In the genomic region with DNA sequence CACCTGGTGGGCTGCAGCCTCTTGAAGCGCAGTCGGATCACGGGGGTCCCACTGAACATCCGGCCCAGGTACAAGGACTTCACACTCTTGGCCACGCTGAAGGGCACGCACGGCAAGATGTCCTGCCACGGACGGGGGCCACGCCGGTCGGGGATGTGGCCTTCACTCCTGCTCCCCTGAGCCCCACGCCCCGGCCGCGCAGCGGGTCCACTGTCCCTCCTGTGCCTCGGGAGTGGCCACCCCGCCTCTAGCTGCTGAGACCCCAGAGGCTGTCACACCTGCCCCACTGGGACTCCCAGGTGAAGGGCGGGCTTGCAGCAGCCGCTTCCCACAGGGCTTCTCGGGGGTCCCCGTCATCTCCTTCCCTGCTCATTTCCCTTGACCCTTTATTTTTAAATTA, we compare ENCODE assay signal across 13 cellular contexts. TPM values are rescaled to one million over a fixed set of nuclear protein-coding genes. Genes with fewer than 3 reads are reported as not detected.
DNase-seq lines count a peak whose midpoint lies in the region; ATAC-seq, FAIRE-seq and TF ChIP-seq lines count a peak whose summit lies in the region.
"Had no signal": no experiment of that assay in that cellular context is flagged by ENCODE, and none has a peak within 500 bp of the region (broad histone marks: within the 10 kb centered on the region; RNA-seq: fewer than 3 reads in every experiment).

No MANE protein-coding gene starts in this region.

- POLR2A ChIA-PET in IMR-90 (lab: Charles Lee; ENCODE audit: unreplicated experiment) = no interaction called here

- intact Hi-C loops in IMR-90 (cut with micrococcal nuclease) (no loop called here), kidney (cut with DNase I) (no loop called here), gastrocnemius medialis (cut with DNase I; ENCODE audit: low total_unique reads) (loop anchor here (10.0 kb wide), 1 partner anchor 302 kb away; a partner anchor contains a TSS)

- dilution Hi-C loops in IMR-90 (cut with HindIII; ENCODE audit: low sequenced_read_pairs, unreplicated experiment) = no loop called here

- no peak overlapping the region for H2BK120ac ChIP-seq in IMR-90 (ENCODE audit: low read depth, low read length)

- peak overlapping the region; percentile 63 for H2AFZ ChIP-seq in IMR-90 (replicated peaks; ENCODE audit: low read length, poor library complexity)
- H2AFZ ChIP-seq: GM23248 had no signal

- H3K27ac ChIP-seq in IMR-90 (ENCODE audit: insufficient read depth, low read length) (no peak overlapping the region), kidney (ENCODE audit: low read depth in 2 of 2, low read length in 2 of 2) (no peak overlapping the region), gastrocnemius medialis (peak overlapping the region in 3 of 4 donors; percentile 27 to 60 (median 33))
- H3K27ac ChIP-seq: GM23248 had no signal

- no peak overlapping the region for H3K4me3 ChIP-seq in IMR-90 (ENCODE audit: insufficient read depth, low read depth, low read length)
- no peak overlapping the region for H3K4me3 ChIP-seq in kidney (ENCODE audit: low read length in 2 of 2)
- no peak overlapping the region for H3K4me3 ChIP-seq in gastrocnemius medialis
- H3K4me3 ChIP-seq: GM23248 had no signal

- H3K27me3 ChIP-seq in IMR-90 (ENCODE audit: control insufficient read depth, insufficient read depth, low read length) (no peaks in the 10 kb centered on the region), gastrocnemius medialis (no peaks in the 10 kb centered on the region)

- peak overlapping the region; percentile 72 for H2AK9ac ChIP-seq in IMR-90 (replicated peaks; ENCODE audit: low read depth, low read length, poor library complexity)

- no peak overlapping the region for H3K18ac ChIP-seq in IMR-90 (ENCODE audit: low read depth, low read length)

- H3K9me3 ChIP-seq in IMR-90 (ENCODE audit: control insufficient read depth, insufficient read depth, low read length) (no peaks in the 10 kb centered on the region), kidney (ENCODE audit: control insufficient read depth in 1 of 2, low read length in 2 of 2) (no peaks in the 10 kb centered on the region), gastrocnemius medialis (no peaks in the 10 kb centered on the region)
- H3K9me3 ChIP-seq: Caco-2 had no signal

- H3K9me1 ChIP-seq in IMR-90 (ENCODE audit: insufficient read depth, low read length) = peaks cover 16% of the 10 kb centered on the region; the same call in 1 of the 2 replicates

- H3K4me1 Mint-ChIP-seq in activated T-helper 17 cell treated with anti-CD3 and anti-CD28 coated beads, Interleukin-2, amount 50 U/mL, for 72 hours = peaks cover 5% of the 10 kb centered on the region
- H3K4me1 Mint-ChIP-seq: CD8-positive, alpha-beta memory T cell had no signal

- peaks cover 24 to 73% of the 10 kb centered on the region in 2 experiments for H3K79me1 ChIP-seq in IMR-90 (ENCODE audit: low read depth in 1 of 2, low read length in 2 of 2)

- in situ Hi-C loops in IMR-90 (cut with MboI; ENCODE audit: low sequenced_read_pairs) (no loop called here), gastrocnemius medialis (cut with MboI; ENCODE audit: low sequenced_read_pairs in 4 of 4) (no loop called here)

- H3K9me3 Mint-ChIP-seq in activated T-helper 17 cell treated with anti-CD3 and anti-CD28 coated beads, Interleukin-2, amount 50 U/mL, for 72 hours = no peaks in the 10 kb centered on the region
- H3K9me3 Mint-ChIP-seq: CD8-positive, alpha-beta memory T cell; IgD-negative memory B cell had no signal

- no peak overlapping the region for H2BK20ac ChIP-seq in IMR-90 (ENCODE audit: low read depth, low read length)

- CTCF ChIA-PET in IMR-90 (lab: Yijun Ruan, JAX) = no interaction called here

- no peak overlapping the region for H3K56ac ChIP-seq in IMR-90 (ENCODE audit: extremely low read depth, insufficient read depth, low read length)

- H4K5ac ChIP-seq in IMR-90 (ENCODE audit: low read depth, low read length) = no peak overlapping the region

- DNase-seq in IMR-90 = no peak
- DNase-seq in RPMI8226 = peak; percentile 2
- peak; percentile 72 for DNase-seq in kidney
- no peak for DNase-seq in gastrocnemius medialis
- DNase-seq: Caco-2; CD8-positive, alpha-beta memory T cell; GF-D8; GM23248 had no signal

- no peak overlapping the region for H2BK5ac ChIP-seq in IMR-90 (ENCODE audit: low read depth, low read length, poor library complexity, severe bottlenecking)

- no peak overlapping the region for H3K4me3 Mint-ChIP-seq in activated T-helper 17 cell treated with anti-CD3 and anti-CD28 coated beads, Interleukin-2, amount 50 U/mL, for 72 hours
- H3K4me3 Mint-ChIP-seq: CD14-positive monocyte; CD8-positive, alpha-beta memory T cell; IgD-negative memory B cell had no signal

- H3K23ac ChIP-seq in IMR-90 (ENCODE audit: low read depth, low read length) = no peak overlapping the region

- H3K4me2 ChIP-seq in IMR-90 (ENCODE audit: low read depth, low read length) = no peak overlapping the region

- H3K27ac Mint-ChIP-seq in activated T-helper 17 cell treated with anti-CD3 and anti-CD28 coated beads, Interleukin-2, amount 50 U/mL, for 72 hours = no peak overlapping the region
- H3K27ac Mint-ChIP-seq: IgD-negative memory B cell had no signal

- H4K91ac ChIP-seq in IMR-90 (ENCODE audit: insufficient read depth, low read depth, low read length) = no peak overlapping the region

- H4K20me1 ChIP-seq in IMR-90 (ENCODE audit: insufficient read depth, low read length) = peaks cover 25% of the 10 kb centered on the region

- BruUV-seq in IMR-90 (replicated peaks; lab: Mats Ljungman, UMichigan) = no TSS peak

- TF ChIP-seq CTCF in IMR-90 (conservative IDR thresholded peaks at IDR 0.05; ENCODE audit: low read depth, low read length) (no peak), kidney (IDR thresholded peaks at IDR 0.05; ENCODE audit: borderline replicate concordance, extremely low read depth, insufficient read depth) (no peak), gastrocnemius medialis (IDR thresholded peaks at IDR 0.05 in 4 of 5, conservative IDR thresholded peaks at IDR 0.05 in 1 of 5) (no peak)

- FAIRE-seq in kidney (lab: Jason Lieb, UNC) = no peak

- H3K4ac ChIP-seq in IMR-90 (ENCODE audit: low read depth, low read length) = 0 out of 2 replicates have a peak overlapping the region, but pooled peaks have one; percentile 15

- H3K36me3 ChIP-seq in IMR-90 (ENCODE audit: control insufficient read depth, insufficient read depth, low read length) (peaks cover 59% of the 10 kb centered on the region), kidney (ENCODE audit: control insufficient read depth in 1 of 2, insufficient read depth in 2 of 2, low read length in 2 of 2) (peaks cover 0 to 6% of the 10 kb centered on the region in 2 donors), gastrocnemius medialis (peaks cover 0 to 43% of the 10 kb centered on the region in 2 donors)

- H4K8ac ChIP-seq in IMR-90 (ENCODE audit: low read depth in 2 of 2, low read length in 2 of 2) = no peak overlapping the region

- H3K4me1 ChIP-seq in IMR-90 (ENCODE audit: control insufficient read depth, insufficient read depth, low read length) = peaks cover 12% of the 10 kb centered on the region
- peaks cover 4 to 8% of the 10 kb centered on the region in 2 donors for H3K4me1 ChIP-seq in kidney (ENCODE audit: control insufficient read depth in 1 of 2, insufficient read depth in 1 of 2, low read depth in 1 of 2, low read length in 2 of 2)
- peaks cover 9 to 10% of the 10 kb centered on the region in 2 donors for H3K4me1 ChIP-seq in gastrocnemius medialis

- no peak for TF ChIP-seq RAD21 in IMR-90 (IDR thresholded peaks at IDR 0.05; ENCODE audit: low read length)

- H2AK5ac ChIP-seq in IMR-90 (ENCODE audit: low read depth, low read length) = no peak overlapping the region

- H3K36me3 Mint-ChIP-seq in activated T-helper 17 cell treated with anti-CD3 and anti-CD28 coated beads, Interleukin-2, amount 50 U/mL, for 72 hours (ENCODE audit: low read depth) = no peaks in the 10 kb centered on the region
- H3K36me3 Mint-ChIP-seq: IgD-negative memory B cell had no signal

- 97% methylated on average over 13 of the region's 23 CpGs; no CpG with 5 or more reads in 1 of the 2 experiments for WGBS in IMR-90 (ENCODE audit: extremely low coverage in 2 of 2, insufficient read length in 1 of 2), 2 experiments

- no peak overlapping the region for H3K14ac ChIP-seq in IMR-90 (replicated peaks; ENCODE audit: low read depth, low read length)

- TF ChIP-seq POLR2A in IMR-90 (IDR thresholded peaks at IDR 0.05; ENCODE audit: low read depth, low read length) (no peak), gastrocnemius medialis (IDR thresholded peaks at IDR 0.05) (no peak)

- H3K27me3 Mint-ChIP-seq in activated T-helper 17 cell treated with anti-CD3 and anti-CD28 coated beads, Interleukin-2, amount 50 U/mL, for 72 hours = no peaks in the 10 kb centered on the region
- H3K27me3 Mint-ChIP-seq: IgD-negative memory B cell had no signal

- H3K9ac ChIP-seq in IMR-90 (ENCODE audit: low read depth, low read length) (no peak overlapping the region), kidney (ENCODE audit: low read length in 2 of 2) (no peak overlapping the region)
- H3K9ac ChIP-seq: GM23248 had no signal

- H2BK15ac ChIP-seq in IMR-90 (ENCODE audit: low read depth, low read length) = no peak overlapping the region

- no peak for ATAC-seq in IMR-90 (ENCODE audit: low read depth)
- no peak for ATAC-seq in gastrocnemius medialis
- no peak for ATAC-seq in activated T-helper 17 cell treated with anti-CD3 and anti-CD28 coated beads, Interleukin-2, amount 50 U/mL, for 72 hours (replicated peaks)
- ATAC-seq in GM18517 (IDR thresholded peaks at IDR 0.05; ENCODE audit: unreplicated experiment) = no peak
- ATAC-seq: HCT116 had no signal

TF ChIP-seq in IMR-90, 13 proteins besides CTCF, POLR2A, EP300 and RAD21 (continues in another document):
- TF ChIP-seq, protein P1, sequence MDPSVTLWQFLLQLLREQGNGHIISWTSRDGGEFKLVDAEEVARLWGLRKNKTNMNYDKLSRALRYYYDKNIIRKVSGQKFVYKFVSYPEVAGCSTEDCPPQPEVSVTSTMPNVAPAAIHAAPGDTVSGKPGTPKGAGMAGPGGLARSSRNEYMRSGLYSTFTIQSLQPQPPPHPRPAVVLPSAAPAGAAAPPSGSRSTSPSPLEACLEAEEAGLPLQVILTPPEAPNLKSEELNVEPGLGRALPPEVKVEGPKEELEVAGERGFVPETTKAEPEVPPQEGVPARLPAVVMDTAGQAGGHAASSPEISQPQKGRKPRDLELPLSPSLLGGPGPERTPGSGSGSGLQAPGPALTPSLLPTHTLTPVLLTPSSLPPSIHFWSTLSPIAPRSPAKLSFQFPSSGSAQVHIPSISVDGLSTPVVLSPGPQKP (IDR thresholded peaks at IDR 0.05; ENCODE audit: borderline replicate concordance, low read depth, low read length) = no peak
- no peak for TF ChIP-seq SMC3 (IDR thresholded peaks at IDR 0.05; ENCODE audit: low read depth, low read length)
- no peak for TF ChIP-seq CEBPB (IDR thresholded peaks at IDR 0.05; ENCODE audit: low read depth, low read length)

RNA-seq across cellular contexts. Expression of a gene that starts 31.2 kb away (rescaled TPM):
- total RNA-seq in IMR-90 (2012; rRNA removed) = 212 and 220 TPM in 2 replicates
- polyA plus RNA-seq in IMR-90 (2012; rRNA removed) = 795 and 823 TPM in 2 replicates
- polyA plus RNA-seq in IMR-90 (2012; cell fraction: cytosol; rRNA removed) = 1,010 and 1,498 TPM in 2 replicates
- 1,145 and 2,216 TPM in 2 replicates for polyA plus RNA-seq in IMR-90 (2012; cell fraction: nucleus; rRNA removed; ENCODE audit: low replicate concordance)
- 83.5 TPM for total RNA-seq in kidney
- 135 TPM for polyA plus RNA-seq in kidney (ENCODE audit: insufficient read depth, low read depth, low replicate concordance)
- 100 to 1,000 TPM in 1 of 4 donors, 10 to 100 TPM in 3; 68.6 to 122 (median 86.3) TPM for total RNA-seq in gastrocnemius medialis
- total RNA-seq in activated T-helper 17 cell treated with anti-CD3 and anti-CD28 coated beads, Interleukin-2, amount 50 U/mL, for 72 hours = under 1 TPM; 0.56 to 0.58 TPM

Comparison
In these comparisons a context has a peak if more than half of its experiments do, and no peak if none do; other contexts are left out.
1. DNase-seq: peak in RPMI8226 (single experiment) and kidney (single experiment); none in IMR-90 (single experiment) and gastrocnemius medialis (0 of 2).
2. H3K27ac ChIP-seq: peak in gastrocnemius medialis (3 of 4); none in IMR-90 (single experiment) and kidney (0 of 2).
3. RNA of a gene that starts 31.2 kb away (total RNA-seq): 212 to 220 TPM in IMR-90, 68.6 to 122 TPM in gastrocnemius medialis and 83.5 TPM in kidney (single experiment); 0.56 to 0.58 TPM in activated T-helper 17 cell treated with anti-CD3 and anti-CD28 coated beads, Interleukin-2, amount 50 U/mL, for 72 hours; every median in the first group is over 10 times any median in the second.